Comparison of ENCODE assay signal across 7 cellular contexts in genomic region chrX:65697915-65698796, GRCh38. TPM values are rescaled to one million over a fixed set of nuclear protein-coding genes. Genes with fewer than 3 reads are reported as not detected.
DNase-seq lines count a peak whose midpoint lies in the region; ATAC-seq lines count a peak whose summit lies in the region.

No MANE protein-coding gene starts in this region.

- WGBS in mesodermal cell (ENCODE audit: insufficient coverage in 2 of 2), 2 experiments, result 30 to 75% methylated on average over 2 of the region's 6 CpGs

- peaks cover 10 to 33% of the 10 kb centered on the region in 2 donors for H3K36me3 Mint-ChIP-seq in stimulated activated naive B cell treated with anti-CD40 and anti-IgM and Interleukin-4, amounts not matched to agents 10 μg/mL and 1 μg/mL and 100 μg/mL, for 72 hours

- ATAC-seq in GM19372 (IDR thresholded peaks at IDR 0.05; ENCODE audit: low read depth, unreplicated experiment) (peak; percentile 57), HG03460 (IDR thresholded peaks at IDR 0.05; ENCODE audit: unreplicated experiment) (peak; percentile 66)
- peak; percentile 68 to 74 for ATAC-seq in stimulated activated naive B cell treated with anti-CD40 and anti-IgM and Interleukin-4, amounts not matched to agents 10 μg/mL and 1 μg/mL and 100 μg/mL, for 72 hours (replicated peaks)

- DNase-seq in T-helper 9 cell (peak; percentile 60), astrocyte of the hippocampus (ENCODE audit: low read depth, low spot score) (peak; percentile 31), mesenteric fat pad (ENCODE audit: low spot score) (no peak)
- peak; percentile 67 for DNase-seq in stimulated activated naive B cell treated with anti-CD40 and anti-IgM and Interleukin-4, amounts not matched to agents 10 μg/mL and 1 μg/mL and 100 μg/mL, for 72 hours

- peak overlapping the region; percentile 2 for H3K4me3 ChIP-seq in mesodermal cell (ENCODE audit: extremely low read depth, insufficient read depth, low read length, poor library complexity, severe bottlenecking)

- peaks cover 64 to 87% of the 10 kb centered on the region in 2 donors for H3K4me1 Mint-ChIP-seq in stimulated activated naive B cell treated with anti-CD40 and anti-IgM and Interleukin-4, amounts not matched to agents 10 μg/mL and 1 μg/mL and 100 μg/mL, for 72 hours

- H3K36me3 ChIP-seq in mesodermal cell (ENCODE audit: control insufficient read depth, insufficient read depth, low read length), result peaks cover 18% of the 10 kb centered on the region

- no peaks in the 10 kb centered on the region for H3K27me3 Mint-ChIP-seq in stimulated activated naive B cell treated with anti-CD40 and anti-IgM and Interleukin-4, amounts not matched to agents 10 μg/mL and 1 μg/mL and 100 μg/mL, for 72 hours

- H3K9me3 ChIP-seq in mesodermal cell (ENCODE audit: control insufficient read depth, low read length), result no peaks in the 10 kb centered on the region

- H3K4me1 ChIP-seq in mesodermal cell (ENCODE audit: control insufficient read depth, insufficient read depth, low read length, poor library complexity, severe bottlenecking), result peaks cover 45% of the 10 kb centered on the region

- H3K27ac ChIP-seq in mesodermal cell (ENCODE audit: low read depth, low read length, severe bottlenecking), result peak overlapping the region; percentile 78

- peak overlapping the region; percentile 72 to 75 for H3K4me3 Mint-ChIP-seq in stimulated activated naive B cell treated with anti-CD40 and anti-IgM and Interleukin-4, amounts not matched to agents 10 μg/mL and 1 μg/mL and 100 μg/mL, for 72 hours

- H3K27ac Mint-ChIP-seq in stimulated activated naive B cell treated with anti-CD40 and anti-IgM and Interleukin-4, amounts not matched to agents 10 μg/mL and 1 μg/mL and 100 μg/mL, for 72 hours, result peak overlapping the region; percentile 95

- H3K9me3 Mint-ChIP-seq in stimulated activated naive B cell treated with anti-CD40 and anti-IgM and Interleukin-4, amounts not matched to agents 10 μg/mL and 1 μg/mL and 100 μg/mL, for 72 hours, result no peaks in the 10 kb centered on the region

RNA-seq across cellular contexts. Expression of gene MSN, which starts 30.7 kb away (rescaled TPM):
- polyA plus RNA-seq in mesodermal cell (2013, experiment 1 of 2), result 491 TPM
- 426 TPM for polyA plus RNA-seq in mesodermal cell (2013, experiment 2 of 2)
- 296 TPM for total RNA-seq in mesenteric fat pad
